Comparison of ENCODE assay signal across 16 cellular contexts in the genomic region with DNA sequence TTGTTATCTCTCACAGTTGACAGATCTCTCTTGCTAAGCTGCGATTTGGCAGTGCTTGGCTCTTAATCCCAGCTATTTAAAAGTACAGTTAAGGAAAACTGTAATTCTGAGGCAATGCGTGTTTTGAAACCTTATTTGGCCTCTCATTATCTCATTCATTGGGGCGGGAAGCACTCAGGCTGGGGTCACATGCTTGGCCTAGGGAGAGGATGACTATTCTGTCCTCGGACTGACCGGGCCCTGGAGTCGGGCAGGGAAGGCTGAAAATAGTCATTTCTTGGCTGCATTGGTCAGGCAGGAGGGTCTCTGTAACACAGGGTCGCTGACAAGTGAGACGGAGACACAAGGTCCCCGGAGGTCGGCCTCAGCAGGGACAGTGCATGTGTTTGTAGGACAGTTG. TPM values are rescaled to one million over a fixed set of nuclear protein-coding genes. Genes with fewer than 3 reads are reported as not detected.
DNase-seq lines count a peak whose midpoint lies in the region; ATAC-seq and TF ChIP-seq lines count a peak whose summit lies in the region.
"Had no signal": no experiment of that assay in that cellular context is flagged by ENCODE, and none has a peak within 500 bp of the region (broad histone marks: within the 10 kb centered on the region; RNA-seq: fewer than 3 reads in every experiment).

No MANE protein-coding gene starts in this region.

- no peak for ATAC-seq in GM18498 (IDR thresholded peaks at IDR 0.05; ENCODE audit: unreplicated experiment)
- no peak for ATAC-seq in naive thymus-derived CD4-positive, alpha-beta T cell
- ATAC-seq: stimulated activated memory B cell treated with anti-CD40 and anti-IgM and Interleukin-4, amounts not matched to agents 10 μg/mL and 1 μg/mL and 100 μg/mL, for 72 hours had no signal

- H3K9ac ChIP-seq in liver (ENCODE audit: low read depth in 1 of 2, low read length in 2 of 2), result no peak overlapping the region
- H3K9ac ChIP-seq in smooth muscle cell (ENCODE audit: low read depth), result no peak overlapping the region

- TF ChIP-seq CTCF in liver (IDR thresholded peaks at IDR 0.05; ENCODE audit: low read depth, low read length, missing input control) (no peak), smooth muscle cell (IDR thresholded peaks at IDR 0.05; ENCODE audit: borderline replicate concordance, insufficient read depth, poor library complexity, severe bottlenecking) (no peak)

- intact Hi-C loops in naive thymus-derived CD4-positive, alpha-beta T cell (cut with micrococcal nuclease), result no loop called here

- peak overlapping the region; percentile 27 for H3K4me2 ChIP-seq in smooth muscle cell

- H2AFZ ChIP-seq in smooth muscle cell (ENCODE audit: low read depth), result no peak overlapping the region

- H3K36me3 Mint-ChIP-seq in naive thymus-derived CD4-positive, alpha-beta T cell, result peaks cover 0 to 3% (median 0%) of the 10 kb centered on the region in 5 donors
- H3K36me3 Mint-ChIP-seq: memory B cell; stimulated activated memory B cell treated with anti-CD40 and anti-IgM and Interleukin-4, amounts not matched to agents 10 μg/mL and 1 μg/mL and 100 μg/mL, for 72 hours had no signal

- peaks cover 0 to 6% (median 0%) of the 10 kb centered on the region in 7 donors for H3K4me1 Mint-ChIP-seq in naive thymus-derived CD4-positive, alpha-beta T cell
- H3K4me1 Mint-ChIP-seq: memory B cell; stimulated activated memory B cell treated with anti-CD40 and anti-IgM and Interleukin-4, amounts not matched to agents 10 μg/mL and 1 μg/mL and 100 μg/mL, for 72 hours had no signal

- no peak for TF ChIP-seq RAD21 in liver (IDR thresholded peaks at IDR 0.05)

- CTCF ChIA-PET in naive thymus-derived CD4-positive, alpha-beta T cell (lab: Charles Lee), result interaction anchor here (0.7 kb wide), 1 partner anchor 285 kb away, joined by 3 read pairs; no protein-coding TSS in a partner anchor

- H3K9me3 Mint-ChIP-seq in naive thymus-derived CD4-positive, alpha-beta T cell, result peaks cover 0 to 4% (median 0%) of the 10 kb centered on the region in 11 donors
- H3K9me3 Mint-ChIP-seq: stimulated activated memory B cell treated with anti-CD40 and anti-IgM and Interleukin-4, amounts not matched to agents 10 μg/mL and 1 μg/mL and 100 μg/mL, for 72 hours had no signal

- POLR2A ChIA-PET in naive thymus-derived CD4-positive, alpha-beta T cell (lab: Charles Lee), result no interaction called here

- H3K36me3 ChIP-seq in HAP-1 (replicated peaks), result no peaks in the 10 kb centered on the region
- no peaks in the 10 kb centered on the region for H3K36me3 ChIP-seq in liver (ENCODE audit: control insufficient read depth in 4 of 4, insufficient read depth in 3 of 4, low read depth in 1 of 4, low read length in 3 of 4)
- no peaks in the 10 kb centered on the region for H3K36me3 ChIP-seq in smooth muscle cell (ENCODE audit: low read depth)
- no peaks in the 10 kb centered on the region for H3K36me3 ChIP-seq in naive thymus-derived CD4-positive, alpha-beta T cell (ENCODE audit: control insufficient read depth in 2 of 3, insufficient read depth in 3 of 3, low read length in 3 of 3)
- H3K36me3 ChIP-seq: esophagus squamous epithelium had no signal

- peak overlapping the region; percentile 29 to 46 for H3K27ac ChIP-seq in liver (ENCODE audit: low read depth in 1 of 2, low read length in 2 of 2)
- peak overlapping the region; percentile 71 for H3K27ac ChIP-seq in smooth muscle cell (ENCODE audit: low read depth)
- no peak overlapping the region for H3K27ac ChIP-seq in naive thymus-derived CD4-positive, alpha-beta T cell (ENCODE audit: low read depth, low read length)

- 69% methylated on average over 10 of the region's 10 CpGs for WGBS in liver
- 25% methylated on average over 10 of the region's 10 CpGs for WGBS in smooth muscle cell (ENCODE audit: low lambda C conversion rate)

- H3K27me3 ChIP-seq in HAP-1 (ENCODE audit: low read depth), result no peaks in the 10 kb centered on the region
- H3K27me3 ChIP-seq in liver (ENCODE audit: control insufficient read depth in 4 of 4, insufficient read depth in 4 of 4, low read length in 3 of 4), result no peaks in the 10 kb centered on the region
- H3K27me3 ChIP-seq in smooth muscle cell (ENCODE audit: low read depth), result no peaks in the 10 kb centered on the region
- H3K27me3 ChIP-seq in naive thymus-derived CD4-positive, alpha-beta T cell (ENCODE audit: control insufficient read depth in 2 of 2, insufficient read depth in 2 of 2, low read length in 2 of 2), result no peaks in the 10 kb centered on the region
- H3K27me3 ChIP-seq: esophagus squamous epithelium had no signal

- peaks cover 13% of the 10 kb centered on the region for H3K4me1 ChIP-seq in HAP-1
- H3K4me1 ChIP-seq in liver (ENCODE audit: control insufficient read depth in 4 of 4, insufficient read depth in 4 of 4, low read length in 3 of 4), result no peaks in the 10 kb centered on the region
- H3K4me1 ChIP-seq in smooth muscle cell (ENCODE audit: low read depth), result no peaks in the 10 kb centered on the region
- H3K4me1 ChIP-seq in naive thymus-derived CD4-positive, alpha-beta T cell (ENCODE audit: control insufficient read depth in 2 of 2, insufficient read depth in 2 of 2, low read length in 2 of 2), result no peaks in the 10 kb centered on the region

- H3K4me3 ChIP-seq in HAP-1, result no peak overlapping the region
- no peak overlapping the region for H3K4me3 ChIP-seq in liver (ENCODE audit: low read depth in 1 of 3, low read length in 3 of 3)
- H3K4me3 ChIP-seq in smooth muscle cell, result no peak overlapping the region
- H3K4me3 ChIP-seq in naive thymus-derived CD4-positive, alpha-beta T cell (ENCODE audit: low read length), result no peak overlapping the region
- H3K4me3 ChIP-seq: esophagus squamous epithelium had no signal

- H3K27ac Mint-ChIP-seq in naive thymus-derived CD4-positive, alpha-beta T cell, result no peak overlapping the region
- H3K27ac Mint-ChIP-seq: memory B cell; stimulated activated memory B cell treated with anti-CD40 and anti-IgM and Interleukin-4, amounts not matched to agents 10 μg/mL and 1 μg/mL and 100 μg/mL, for 72 hours had no signal

- H3K4me3 Mint-ChIP-seq in naive thymus-derived CD4-positive, alpha-beta T cell, result no peak overlapping the region
- H3K4me3 Mint-ChIP-seq: memory B cell; stimulated activated memory B cell treated with anti-CD40 and anti-IgM and Interleukin-4, amounts not matched to agents 10 μg/mL and 1 μg/mL and 100 μg/mL, for 72 hours had no signal

- H3K9me3 ChIP-seq in HAP-1, result no peaks in the 10 kb centered on the region
- H3K9me3 ChIP-seq in liver (ENCODE audit: control insufficient read depth in 4 of 4, low read length in 3 of 4), result no peaks in the 10 kb centered on the region
- no peaks in the 10 kb centered on the region for H3K9me3 ChIP-seq in smooth muscle cell (replicated peaks; ENCODE audit: low read depth)
- H3K9me3 ChIP-seq in naive thymus-derived CD4-positive, alpha-beta T cell (ENCODE audit: control insufficient read depth in 2 of 3, low read length in 3 of 3), result no peaks in the 10 kb centered on the region
- H3K9me3 ChIP-seq: esophagus squamous epithelium had no signal

- no peaks in the 10 kb centered on the region for H4K20me1 ChIP-seq in smooth muscle cell (ENCODE audit: low read depth)

- in situ Hi-C loops in HAP-1 (cut with MboI; ENCODE audit: low sequenced_read_pairs), result no loop called here

- no peaks in the 10 kb centered on the region for H3K79me2 ChIP-seq in smooth muscle cell (ENCODE audit: low read depth)

- H3F3A ChIP-seq in smooth muscle cell (ENCODE audit: low read depth), result peaks cover 12% of the 10 kb centered on the region

- H3K27me3 Mint-ChIP-seq in naive thymus-derived CD4-positive, alpha-beta T cell, result peaks cover 0 to 9% (median 0%) of the 10 kb centered on the region in 5 donors
- H3K27me3 Mint-ChIP-seq: stimulated activated memory B cell treated with anti-CD40 and anti-IgM and Interleukin-4, amounts not matched to agents 10 μg/mL and 1 μg/mL and 100 μg/mL, for 72 hours had no signal

- DNase-seq in HAP-1 (ENCODE audit: low spot score in 2 of 2) (peak; percentile 59 to 65), fibroblast of peridontal ligament (ENCODE audit: extremely low read depth) (peak; percentile 31), smooth muscle cell (lab: John Stamatoyannopoulos, UW; ENCODE audit: unreplicated experiment) (peak; percentile 6), inferior parietal cortex (ENCODE audit: extremely low spot score) (no peak), COLO668 (lab: John Stamatoyannopoulos, UW; ENCODE audit: unreplicated experiment) (no peak)
- no peak for DNase-seq in naive thymus-derived CD4-positive, alpha-beta T cell
- DNase-seq: activated effector memory CD4-positive, alpha-beta T cell treated with anti-CD3 and anti-CD28 coated beads, Interleukin-2, amount 50 U/mL, for 16 hours; AML-193; Calu3; esophagus squamous epithelium; H7; NCI-H82 had no signal

TF ChIP-seq in liver, 16 proteins besides CTCF, POLR2A, EP300 and RAD21:
- TF ChIP-seq SP1 (IDR thresholded peaks at IDR 0.05) (peak; percentile 32), GABPA (IDR thresholded peaks at IDR 0.05 in 1 of 2, conservative IDR thresholded peaks at IDR 0.05 in 1 of 2) (no peak), NR2F2 (IDR thresholded peaks at IDR 0.05) (peak; percentile 81), EGR1 (IDR thresholded peaks at IDR 0.05; ENCODE audit: low read depth in 2 of 2) (no peak), RXRA (IDR thresholded peaks at IDR 0.05) (peak; percentile 36 to 39)

RNA-seq across cellular contexts. Expression of gene EMILIN2, which starts 20.2 kb away (rescaled TPM):
- total RNA-seq in liver (1 to 10 TPM; 2.3 to 4.6 TPM), smooth muscle cell (6.5 and 14.7 TPM in 2 replicates)
- polyA plus RNA-seq in liver (1 to 10 TPM in 1 of 2 donors, under 1 TPM in 1; 0.58 to 1.3 TPM), smooth muscle cell (22.9 and 27.3 TPM in 2 replicates)
- 10 to 100 TPM in 3 of 5 experiments, 1 to 10 TPM in 2; 6.2 to 51.1 (median 16.9) TPM for total RNA-seq in naive thymus-derived CD4-positive, alpha-beta T cell
- 1 to 10 TPM; 2.9 to 3.4 TPM for polyA plus RNA-seq in naive thymus-derived CD4-positive, alpha-beta T cell

Comparison
In these comparisons a context has a peak if more than half of its experiments do, and no peak if none do; other contexts are left out.
1. DNase-seq: peak in HAP-1 (2 of 2), fibroblast of peridontal ligament (single experiment) and smooth muscle cell (single experiment); none in inferior parietal cortex (single experiment), COLO668 (single experiment) and naive thymus-derived CD4-positive, alpha-beta T cell (0 of 9).